12 cellular contexts compared by ENCODE assay signal in genomic region chr18:9088252-9088651, GRCh38.
"Had no signal": no experiment of that assay in that cellular context is flagged by ENCODE, and none has a peak within 500 bp of the region (broad histone marks: within the 10 kb centered on the region; RNA-seq: fewer than 3 reads in every experiment).

No MANE protein-coding gene starts in this region.

- ATAC-seq: left ventricle myocardium superior, WTC11 had no signal

- H3K4me3 Mint-ChIP-seq: endodermal cell, neural crest cell, WTC11 had no signal

- H3K36me3 ChIP-seq: ovary, stomach had no signal

- H3K27ac Mint-ChIP-seq: endodermal cell, WTC11 had no signal

- H3K4me3 ChIP-seq: ovary, stomach had no signal

- H3K4me1 Mint-ChIP-seq: endodermal cell, neural crest cell, WTC11 had no signal

- H3K36me3 Mint-ChIP-seq: WTC11 had no signal

- H3K9me3 ChIP-seq: ovary, stomach had no signal

- DNase-seq: activated CD4-positive, alpha-beta T cell treated with anti-CD3 and anti-CD28 coated beads, Interleukin-2, amount 50 U/mL, for 48 hours; anterior cingulate cortex; cerebellar nuclear complex; endodermal cell; erythroblast; left ventricle myocardium superior; mesenchymal stem cell; ovary; stimulated activated CD4-positive, alpha-beta T cell treated with anti-CD3 and anti-CD28 coated beads, Interleukin-2, amount 100 ng/mL, for 48 hours; stomach had no signal

- H3K9me3 Mint-ChIP-seq: endodermal cell, neural crest cell had no signal

- H3K27me3 ChIP-seq: ovary, stomach had no signal

- H3K27ac ChIP-seq: ovary, stomach had no signal
